ENCODE assay signal across 8 cellular contexts in genomic region chr1:11037740-11038182, GRCh38. TPM values are rescaled to one million over a fixed set of nuclear protein-coding genes. Genes with fewer than 3 reads are reported as not detected.
A peak's percentile ranks its signal among the peaks of the same experiment; 100 is the strongest.
DNase-seq lines count a peak whose midpoint lies in the region; ATAC-seq and TF ChIP-seq lines count a peak whose summit lies in the region.

No MANE protein-coding gene starts in this region.

- no peak overlapping the region for H3K27ac Mint-ChIP-seq in T-cell

- no peaks in the 10 kb centered on the region for H3K36me3 ChIP-seq in adrenal gland (replicated peaks in 1 of 2)
- H3K36me3 ChIP-seq in heart right ventricle, result no peaks in the 10 kb centered on the region

- intact Hi-C loops in adrenal gland (cut with DNase I), result loop anchor here in 1 of 2 donors (5.0 kb wide), 1 partner anchor 605 kb away; no protein-coding TSS in a partner anchor
- intact Hi-C loops in heart right ventricle (cut with DNase I), result loop anchor here in 9 of 10 donors (2.0 to 10.0 kb wide), 5 partner anchors 197 to 687 kb away; no protein-coding TSS in a partner anchor

- TF ChIP-seq POLR2A in adrenal gland (IDR thresholded peaks at IDR 0.05), result no peak

- POLR2A ChIA-PET in T-cell (lab: Charles Lee), result no interaction called here

- no peaks in the 10 kb centered on the region for H3K27me3 Mint-ChIP-seq in T-cell

- WGBS in adrenal gland, 4 donors, result 0 to 2% (median 1%) methylated on average over 7 to 8 of the region's 8 CpGs
- 1% methylated on average over 8 of the region's 8 CpGs for WGBS in heart right ventricle, 2 donors

- H3K4me3 Mint-ChIP-seq in T-cell, result no peak overlapping the region

- H3K27me3 ChIP-seq in adrenal gland (no peaks in the 10 kb centered on the region), heart right ventricle (no peaks in the 10 kb centered on the region)

- no peaks in the 10 kb centered on the region for H3K9me3 ChIP-seq in adrenal gland (replicated peaks in 1 of 3)
- no peaks in the 10 kb centered on the region for H3K9me3 ChIP-seq in heart right ventricle

- ATAC-seq in T-cell (replicated peaks in 1 of 4), result peak; percentile 96 to 99 (median 99)
- peak; percentile 86 to 97 (median 94) for ATAC-seq in heart right ventricle
- ATAC-seq in GM19035 (IDR thresholded peaks at IDR 0.05; ENCODE audit: unreplicated experiment), result no peak

- no peaks in the 10 kb centered on the region for H3K9me3 Mint-ChIP-seq in T-cell

- no peak overlapping the region for H3K27ac ChIP-seq in adrenal gland
- H3K27ac ChIP-seq in heart right ventricle, result no peak overlapping the region

- CTCF ChIA-PET in T-cell (lab: Charles Lee), result interaction anchor here (0.5 to 2.5 kb wide), 40 partner anchors 8 to 876 kb away, joined by 3 to 33 read pairs (median 4); partner anchors contain the start of genes EXOSC10 (in 2 of the 2), SRM (in 2 of the 2), AGTRAP (in 1 of the 2) and ANGPTL7 (in 1 of the 2)

- H3K4me1 Mint-ChIP-seq in T-cell, result peaks cover 6 to 7% (median 6%) of the 10 kb centered on the region in 3 donors

- H3K36me3 Mint-ChIP-seq in T-cell, result no peaks in the 10 kb centered on the region

- H3K4me1 ChIP-seq in adrenal gland (replicated peaks in 1 of 2), result no peaks in the 10 kb centered on the region
- H3K4me1 ChIP-seq in heart right ventricle, result peaks cover 0 to 13% (median 3%) of the 10 kb centered on the region in 9 donors

- TF ChIP-seq CTCF in GM20000 (IDR thresholded peaks at IDR 0.05; ENCODE audit: extremely low read depth, missing control alignments) (peak; percentile 97), adrenal gland (IDR thresholded peaks at IDR 0.05) (peak; percentile 92 to 97 (median 95)), heart right ventricle (IDR thresholded peaks at IDR 0.05) (peak; percentile 89 to 99 (median 97))

- no peak overlapping the region for H3K4me3 ChIP-seq in adrenal gland
- no peak overlapping the region for H3K4me3 ChIP-seq in heart right ventricle

- DNase-seq in AG08396 (ENCODE audit: low spot score) (peak; percentile 89), GM20000 (ENCODE audit: low spot score) (peak; percentile 87), NCI-H146 (lab: John Stamatoyannopoulos, UW) (peak; percentile 76), T-cell (peak; percentile 74 to 92 (median 86)), adrenal gland (peak; percentile 78 to 95 (median 89)), heart right ventricle (peak; percentile 82 to 88), putamen (ENCODE audit: low spot score) (peak; percentile 89)

RNA-seq across cellular contexts. Expression of gene MASP2, which starts 9.3 kb away (rescaled TPM):
- total RNA-seq in T-cell (under 1 TPM in 2 of 5 donors, not detected in 3; 0.33 to 0.38 TPM), adrenal gland (not detected), heart right ventricle (not detected)
- polyA plus RNA-seq in adrenal gland (under 1 TPM in 1 of 3 donors, not detected in 2; 0.07 TPM), heart right ventricle (under 1 TPM in 1 of 2 donors, not detected in 1; 0.01 TPM)

RNA-seq across cellular contexts. Expression of gene SRM, which starts 22.1 kb away (rescaled TPM):
- total RNA-seq in T-cell (10 to 100 TPM; 38.0 to 78.5 (median 72.4) TPM), adrenal gland (10 to 100 TPM; 34.2 to 97.3 (median 54.5) TPM), heart right ventricle (10 to 100 TPM; 35.4 to 80.6 (median 49.8) TPM)
- polyA plus RNA-seq in adrenal gland (100 to 1,000 TPM in 2 of 3 donors, 10 to 100 TPM in 1; 50.3 to 243 (median 193) TPM), heart right ventricle (100 to 1,000 TPM in 1 of 2 donors, 10 to 100 TPM in 1; 88.4 to 158 TPM)

RNA-seq across cellular contexts. Expression of gene TARDBP, which starts 25.3 kb away (rescaled TPM):
- total RNA-seq in T-cell (100 to 1,000 TPM; 137 to 183 (median 160) TPM), adrenal gland (100 to 1,000 TPM in 5 of 8 donors, 10 to 100 TPM in 3; 56.1 to 324 (median 123) TPM), heart right ventricle (100 to 1,000 TPM in 6 of 10 donors, 10 to 100 TPM in 4; 77.4 to 138 (median 108) TPM)
- polyA plus RNA-seq in adrenal gland (100 to 1,000 TPM in 1 of 3 donors, 10 to 100 TPM in 2; 79.8 to 179 (median 88.9) TPM), heart right ventricle (10 to 100 TPM; 66.0 to 96.9 TPM)
